Comparison of ENCODE assay signal across 12 cellular contexts in the genomic region with DNA sequence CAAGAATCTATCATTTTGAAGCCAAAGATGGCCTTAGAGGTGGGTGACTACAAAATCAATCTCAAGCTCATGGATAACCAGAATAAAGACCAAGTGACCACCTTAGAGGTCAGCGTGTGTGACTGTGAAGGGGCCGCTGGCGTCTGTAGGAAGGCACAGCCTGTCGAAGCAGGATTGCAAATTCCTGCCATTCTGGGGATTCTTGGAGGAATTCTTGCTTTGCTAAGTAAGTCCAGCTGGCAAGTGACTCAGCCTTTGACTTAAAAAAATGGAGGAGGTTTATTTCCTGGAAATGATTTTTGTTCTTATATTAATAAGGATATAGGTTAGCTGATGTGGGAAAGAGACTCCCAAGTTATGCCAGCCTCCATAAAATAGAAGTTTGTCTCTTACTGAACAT. TPM values are rescaled to one million over a fixed set of nuclear protein-coding genes. Genes with fewer than 3 reads are reported as not detected.
A peak's percentile ranks its signal among the peaks of the same experiment; 100 is the strongest.
DNase-seq lines count a peak whose midpoint lies in the region; ATAC-seq and TF ChIP-seq lines count a peak whose summit lies in the region.
"Had no signal": no experiment of that assay in that cellular context is flagged by ENCODE, and none has a peak within 500 bp of the region (broad histone marks: within the 10 kb centered on the region; RNA-seq: fewer than 3 reads in every experiment).

No MANE protein-coding gene starts in this region.

- DNase-seq in H4 (ENCODE audit: low spot score) (peak; percentile 37), glomerular endothelial cell (ENCODE audit: extremely low read depth, low read depth, low spot score) (peak; percentile 7), retinal pigment epithelial cell (ENCODE audit: low read depth) (peak; percentile 92), HUDEP-2 (lab: John Stamatoyannopoulos, UW; ENCODE audit: unreplicated experiment in 76 of 76) (no peak), occipital lobe (lab: John Stamatoyannopoulos, UW) (no peak)
- DNase-seq: aorta; mucosa of descending colon; NCI-H1105; stimulated activated naive CD4-positive, alpha-beta T cell had no signal

- peak overlapping the region; percentile 8; the same call in 1 of the 2 replicates for H3K4me3 ChIP-seq in WI38 (ENCODE audit: low read depth, low read length)
- peak overlapping the region; percentile 29 for H3K4me3 ChIP-seq in retinal pigment epithelial cell (ENCODE audit: low read length)
- H3K4me3 ChIP-seq: mucosa of descending colon had no signal

- TF ChIP-seq CTCF in WI38 (IDR thresholded peaks at IDR 0.05; ENCODE audit: low read depth, low read length) (no peak), retinal pigment epithelial cell (conservative IDR thresholded peaks at IDR 0.05; ENCODE audit: low read depth, low read length) (no peak)

- ATAC-seq in GM19455 (IDR thresholded peaks at IDR 0.05; ENCODE audit: unreplicated experiment) (no peak), HG02840 (IDR thresholded peaks at IDR 0.05; ENCODE audit: low FRiP score, unreplicated experiment) (no peak)
- ATAC-seq: mucosa of descending colon had no signal

RNA-seq across cellular contexts. Expression of a gene that starts 19.9 kb away (rescaled TPM):
- 10.6 and 28.7 TPM in 2 replicates for total RNA-seq in H4 (2014; rRNA removed; shearing (Covaris generic))
- total RNA-seq in glomerular endothelial cell (6.3 and 8.9 TPM in 2 replicates), occipital lobe (30.1 TPM)

Comparison
In these comparisons a context has a peak if more than half of its experiments do, and no peak if none do; other contexts are left out.
1. DNase-seq: peak in H4 (single experiment), glomerular endothelial cell (single experiment) and retinal pigment epithelial cell (single experiment); none in HUDEP-2 (0 of 76) and occipital lobe (single experiment).